In genomic region chr7:27162930-27163775, GRCh38 we compare ENCODE assay signal across 10 cellular contexts. TPM values are rescaled to one million over a fixed set of nuclear protein-coding genes. Genes with fewer than 3 reads are reported as not detected.
A peak's percentile ranks its signal among the peaks of the same experiment; 100 is the strongest.
DNase-seq lines count a peak whose midpoint lies in the region; ATAC-seq and TF ChIP-seq lines count a peak whose summit lies in the region.
"Had no signal": no experiment of that assay in that cellular context is flagged by ENCODE, and none has a peak within 500 bp of the region (broad histone marks: within the 10 kb centered on the region; RNA-seq: fewer than 3 reads in every experiment).

No MANE protein-coding gene starts in this region.

- H3K9me3 Mint-ChIP-seq in activated CD4-positive, alpha-beta T cell treated with anti-CD3 and anti-CD28 coated beads for 36 hours (ENCODE audit: low read depth) = no peaks in the 10 kb centered on the region

- no peaks in the 10 kb centered on the region for H3K36me3 Mint-ChIP-seq in activated CD4-positive, alpha-beta T cell treated with anti-CD3 and anti-CD28 coated beads for 36 hours (ENCODE audit: low read depth)

- peak overlapping the region; percentile 6 to 89 (median 73) for H3K9ac ChIP-seq in subcutaneous abdominal adipose tissue (ENCODE audit: low read length in 5 of 5)
- H3K9ac ChIP-seq: parathyroid adenoma had no signal

- POLR2A ChIA-PET in activated CD4-positive, alpha-beta T cell treated with anti-CD3 and anti-CD28 coated beads for 36 hours (lab: Charles Lee) = interaction anchor here (0.6 kb wide), 1 partner anchor 13 kb away, joined by 8 read pairs; no protein-coding TSS in a partner anchor

- H3K36me3 ChIP-seq in RWPE2 (ENCODE audit: low read depth) (peaks cover 18% of the 10 kb centered on the region), left lung (no peaks in the 10 kb centered on the region), subcutaneous abdominal adipose tissue (ENCODE audit: control insufficient read depth in 5 of 5, insufficient read depth in 5 of 5, low read length in 5 of 5) (no peaks in the 10 kb centered on the region), SJCRH30 (no peaks in the 10 kb centered on the region)

- peak overlapping the region; percentile 54 for H3K4me3 ChIP-seq in RWPE2 (ENCODE audit: severe bottlenecking)
- no peak overlapping the region for H3K4me3 ChIP-seq in left lung
- peak overlapping the region; percentile 80 to 84 (median 81) for H3K4me3 ChIP-seq in subcutaneous abdominal adipose tissue (ENCODE audit: low read depth in 1 of 5, low read length in 5 of 5)
- no peak overlapping the region for H3K4me3 ChIP-seq in SJCRH30

- no peaks in the 10 kb centered on the region for H3K9me3 ChIP-seq in RWPE2 (ENCODE audit: severe bottlenecking)
- H3K9me3 ChIP-seq in left lung = no peaks in the 10 kb centered on the region
- no peaks in the 10 kb centered on the region for H3K9me3 ChIP-seq in subcutaneous abdominal adipose tissue (ENCODE audit: control insufficient read depth in 5 of 5, low read length in 5 of 5)
- no peaks in the 10 kb centered on the region for H3K9me3 ChIP-seq in SJCRH30 (replicated peaks)

- ATAC-seq in activated CD4-positive, alpha-beta T cell treated with anti-CD3 and anti-CD28 coated beads for 36 hours = no peak
- ATAC-seq in RWPE2 (ENCODE audit: low read depth) (no peak), left lung (no peak)

- peaks cover 9% of the 10 kb centered on the region for H3K4me1 ChIP-seq in RWPE2 (ENCODE audit: insufficient read depth, poor library complexity, severe bottlenecking)
- H3K4me1 ChIP-seq in left lung = peaks cover 9 to 66% of the 10 kb centered on the region in 2 donors
- H3K4me1 ChIP-seq in subcutaneous abdominal adipose tissue (ENCODE audit: control insufficient read depth in 5 of 5, insufficient read depth in 5 of 5, low read length in 5 of 5) = peaks cover 0 to 81% (median 78%) of the 10 kb centered on the region in 5 donors
- H3K4me1 ChIP-seq in SJCRH30 = no peaks in the 10 kb centered on the region
- H3K4me1 ChIP-seq: parathyroid adenoma had no signal

- DNase-seq in activated CD4-positive, alpha-beta T cell treated with anti-CD3 and anti-CD28 coated beads for 36 hours = peak; percentile 3
- no peak for DNase-seq in activated CD4-positive, alpha-beta T cell treated with anti-CD3 and anti-CD28 coated beads for 48 hours
- no peak for DNase-seq in RWPE2 (ENCODE audit: low spot score)
- peak; percentile 4 to 12 for DNase-seq in left lung
- no peak for DNase-seq in cerebellar nuclear complex (lab: John Stamatoyannopoulos, UW)
- no peak for DNase-seq in stimulated activated CD4-positive, alpha-beta T cell treated with anti-CD3 and anti-CD28 coated beads, Interleukin-4, amount 100 ng/mL, for 1 hour
- DNase-seq in SJCRH30 = no peak
- DNase-seq: NCI-H526 treated with DMSO at 0.1 percent for 48 hours had no signal

- TF ChIP-seq CTCF in RWPE2 (IDR thresholded peaks at IDR 0.05; ENCODE audit: poor library complexity, severe bottlenecking) (no peak), left lung (IDR thresholded peaks at IDR 0.05) (no peak)

- no peak overlapping the region for H3K27ac Mint-ChIP-seq in activated CD4-positive, alpha-beta T cell treated with anti-CD3 and anti-CD28 coated beads for 36 hours

- H3K27me3 Mint-ChIP-seq in activated CD4-positive, alpha-beta T cell treated with anti-CD3 and anti-CD28 coated beads for 36 hours = peaks cover 74% of the 10 kb centered on the region

- no peak overlapping the region for H3K4me3 Mint-ChIP-seq in activated CD4-positive, alpha-beta T cell treated with anti-CD3 and anti-CD28 coated beads for 36 hours

- H3K27me3 ChIP-seq in RWPE2 (ENCODE audit: insufficient read depth, poor library complexity, severe bottlenecking) (no peaks in the 10 kb centered on the region), left lung (peaks cover 78 to 100% of the 10 kb centered on the region in 2 donors), subcutaneous abdominal adipose tissue (ENCODE audit: control insufficient read depth in 5 of 5, insufficient read depth in 4 of 5, low read length in 5 of 5) (peaks cover 0 to 10% (median 0%) of the 10 kb centered on the region in 5 donors), SJCRH30 (no peaks in the 10 kb centered on the region)

- H3K27ac ChIP-seq in RWPE2 (ENCODE audit: poor library complexity, severe bottlenecking) (peak overlapping the region; percentile 93), left lung (no peak overlapping the region), subcutaneous abdominal adipose tissue (ENCODE audit: low read depth, low read length) (peak overlapping the region; percentile 98), SJCRH30 (no peak overlapping the region)
- H3K27ac ChIP-seq: parathyroid adenoma had no signal

- H3K4me1 Mint-ChIP-seq in activated CD4-positive, alpha-beta T cell treated with anti-CD3 and anti-CD28 coated beads for 36 hours = peaks cover 26% of the 10 kb centered on the region

- CTCF ChIA-PET in activated CD4-positive, alpha-beta T cell treated with anti-CD3 and anti-CD28 coated beads for 36 hours (lab: Charles Lee) = interaction anchor here (0.7 to 3.2 kb wide), 12 partner anchors 10 to 1309 kb away, joined by 3 to 25 read pairs (median 4); partner anchors contain the start of gene HOXA3

- intact Hi-C loops in activated CD4-positive, alpha-beta T cell treated with anti-CD3 and anti-CD28 coated beads for 36 hours (cut with DNase I, micrococcal nuclease) = no loop called here
- intact Hi-C loops in left lung (cut with DNase I) = loop anchor here in 1 of 2 donors (5.0 to 10.0 kb wide), 2 partner anchors 791 to 1278 kb away; no protein-coding TSS in a partner anchor

RNA-seq across cellular contexts. Expression of gene HOXA9, which starts 2.2 kb away (rescaled TPM):
- not detected for total RNA-seq in activated CD4-positive, alpha-beta T cell treated with anti-CD3 and anti-CD28 coated beads for 36 hours
- 1 to 10 TPM in 1 of 2 donors, under 1 TPM in 1; 0.73 to 1.4 TPM for total RNA-seq in left lung
- 0.10 and 0.30 TPM in 2 replicates for total RNA-seq in SJCRH30 (2014; rRNA removed; shearing (Covaris generic))

RNA-seq across cellular contexts. Expression of gene HOXA7, which starts 6.7 kb away (rescaled TPM):
- total RNA-seq in activated CD4-positive, alpha-beta T cell treated with anti-CD3 and anti-CD28 coated beads for 36 hours = not detected
- total RNA-seq in left lung = 1 to 10 TPM; 1.3 to 2.2 TPM
- 38.6 and 40.4 TPM in 2 replicates for total RNA-seq in SJCRH30 (2014; rRNA removed; shearing (Covaris generic))

RNA-seq across cellular contexts. Expression of gene HOXA3, which starts 10.8 kb away (rescaled TPM):
- not detected for total RNA-seq in activated CD4-positive, alpha-beta T cell treated with anti-CD3 and anti-CD28 coated beads for 36 hours
- 1 to 10 TPM; 5.7 to 8.8 TPM for total RNA-seq in left lung
- 12.0 and 12.2 TPM in 2 replicates for total RNA-seq in SJCRH30 (2014; rRNA removed; shearing (Covaris generic))

RNA-seq across cellular contexts. Expression of gene HOXA10, which starts 11.0 kb away (rescaled TPM):
- not detected for total RNA-seq in activated CD4-positive, alpha-beta T cell treated with anti-CD3 and anti-CD28 coated beads for 36 hours
- under 1 TPM; 0.42 to 0.55 TPM for total RNA-seq in left lung
- 16.2 and 17.2 TPM in 2 replicates for total RNA-seq in SJCRH30 (2014; rRNA removed; shearing (Covaris generic))

RNA-seq across cellular contexts. Expression of gene HOXA6, which starts 15.6 kb away (rescaled TPM):
- total RNA-seq in activated CD4-positive, alpha-beta T cell treated with anti-CD3 and anti-CD28 coated beads for 36 hours = not detected
- 1 to 10 TPM; 3.5 to 5.0 TPM for total RNA-seq in left lung
- 3.8 and 4.6 TPM in 2 replicates for total RNA-seq in SJCRH30 (2014; rRNA removed; shearing (Covaris generic))

Comparison
In these comparisons a context has a peak if more than half of its experiments do, and no peak if none do; other contexts are left out.
1. DNase-seq: peak in activated CD4-positive, alpha-beta T cell treated with anti-CD3 and anti-CD28 coated beads for 36 hours (single experiment) and left lung (2 of 2); none in activated CD4-positive, alpha-beta T cell treated with anti-CD3 and anti-CD28 coated beads for 48 hours (single experiment), RWPE2 (single experiment), cerebellar nuclear complex (0 of 2), stimulated activated CD4-positive, alpha-beta T cell treated with anti-CD3 and anti-CD28 coated beads, Interleukin-4, amount 100 ng/mL, for 1 hour (single experiment) and SJCRH30 (0 of 2).
2. H3K27ac ChIP-seq: peak in RWPE2 (single experiment) and subcutaneous abdominal adipose tissue (single experiment); none in left lung (0 of 2) and SJCRH30 (single experiment).
3. H3K4me3 ChIP-seq: peak in RWPE2 (single experiment) and subcutaneous abdominal adipose tissue (5 of 5); none in left lung (0 of 2) and SJCRH30 (single experiment).
4. RNA of gene HOXA7, which starts 6.7 kb away (total RNA-seq): 38.6 to 40.4 TPM in SJCRH30; 1.3 to 2.2 TPM in left lung and not detected in activated CD4-positive, alpha-beta T cell treated with anti-CD3 and anti-CD28 coated beads for 36 hours; every median in the first group is over 10 times any median in the second.
5. RNA of gene HOXA3, which starts 10.8 kb away (total RNA-seq): 12.0 to 12.2 TPM in SJCRH30 and 5.7 to 8.8 TPM in left lung; not detected in activated CD4-positive, alpha-beta T cell treated with anti-CD3 and anti-CD28 coated beads for 36 hours; every median in the first group is over 4 times any median in the second.